Comparison of ENCODE assay signal across 9 cellular contexts in the genomic region with DNA sequence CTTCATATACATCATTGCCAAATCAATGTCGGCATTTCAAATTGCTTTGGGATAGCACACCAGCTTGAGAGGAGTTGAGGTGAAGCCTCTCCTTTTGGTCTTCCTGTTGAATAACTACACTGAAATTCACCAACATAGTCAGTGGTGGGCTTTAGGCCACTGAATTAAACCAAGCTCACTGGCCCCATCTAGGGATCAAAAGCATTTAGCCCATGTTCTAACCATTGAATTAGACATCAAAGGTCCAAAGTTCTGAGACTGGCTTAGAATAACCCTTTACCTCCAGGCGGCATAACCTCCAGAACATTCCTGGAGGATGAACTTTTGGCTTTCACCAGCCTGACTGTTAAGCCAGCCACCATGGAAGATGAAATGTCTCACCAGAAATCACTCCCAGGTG. TPM values are rescaled to one million over a fixed set of nuclear protein-coding genes. Genes with fewer than 3 reads are reported as not detected.
DNase-seq lines count a peak whose midpoint lies in the region; ATAC-seq, FAIRE-seq and TF ChIP-seq lines count a peak whose summit lies in the region.
"Had no signal": no experiment of that assay in that cellular context is flagged by ENCODE, and none has a peak within 500 bp of the region (broad histone marks: within the 10 kb centered on the region; RNA-seq: fewer than 3 reads in every experiment).

No MANE protein-coding gene starts in this region.

- H3K9me3 Mint-ChIP-seq in naive thymus-derived CD4-positive, alpha-beta T cell, result no peaks in the 10 kb centered on the region
- H3K9me3 Mint-ChIP-seq in activated CD4-positive, alpha-beta memory T cell treated with anti-CD3 and anti-CD28 coated beads for 36 hours, result no peaks in the 10 kb centered on the region

- no peak overlapping the region for H3K4me3 ChIP-seq in brain microvascular endothelial cell (ENCODE audit: low read depth, low read length)
- no peak overlapping the region for H3K4me3 ChIP-seq in naive thymus-derived CD4-positive, alpha-beta T cell (ENCODE audit: low read length)

- no peaks in the 10 kb centered on the region for H3K27me3 ChIP-seq in brain microvascular endothelial cell (replicated peaks)
- no peaks in the 10 kb centered on the region for H3K27me3 ChIP-seq in naive thymus-derived CD4-positive, alpha-beta T cell (ENCODE audit: control insufficient read depth in 2 of 2, insufficient read depth in 2 of 2, low read length in 2 of 2)

- TF ChIP-seq POLR2A in H54 (IDR thresholded peaks at IDR 0.05; ENCODE audit: low read depth, low read length), result no peak

- intact Hi-C loops in naive thymus-derived CD4-positive, alpha-beta T cell (cut with micrococcal nuclease), result loop anchor here (1.0 to 2.0 kb wide), 4 partner anchors 32 to 253 kb away; partner anchors contain the start of gene BPGM (in 1 of the 2)
- intact Hi-C loops in activated CD4-positive, alpha-beta memory T cell treated with anti-CD3 and anti-CD28 coated beads for 36 hours (cut with micrococcal nuclease), result loop anchor here (1.0 kb wide), 1 partner anchor 68 kb away; no protein-coding TSS in a partner anchor

- no peaks in the 10 kb centered on the region for H3K4me1 ChIP-seq in naive thymus-derived CD4-positive, alpha-beta T cell (ENCODE audit: control insufficient read depth in 2 of 2, insufficient read depth in 2 of 2, low read length in 2 of 2)

- ATAC-seq in naive thymus-derived CD4-positive, alpha-beta T cell, result peak; percentile 60
- ATAC-seq in HG02973 (IDR thresholded peaks at IDR 0.05; ENCODE audit: unreplicated experiment), result no peak

- H3K27ac ChIP-seq in brain microvascular endothelial cell, result no peak overlapping the region
- H3K27ac ChIP-seq in naive thymus-derived CD4-positive, alpha-beta T cell (ENCODE audit: low read depth, low read length), result no peak overlapping the region

- no peak for FAIRE-seq in H54 (lab: Jason Lieb, UNC)

- POLR2A ChIA-PET in naive thymus-derived CD4-positive, alpha-beta T cell (lab: Charles Lee), result interaction anchor here (0.6 to 2.4 kb wide), 8 partner anchors 10 to 68 kb away, joined by 3 to 8 read pairs (median 4); no protein-coding TSS in a partner anchor
- POLR2A ChIA-PET in activated CD4-positive, alpha-beta memory T cell treated with anti-CD3 and anti-CD28 coated beads for 36 hours (lab: Charles Lee), result interaction anchor here (1.4 kb wide), 1 partner anchor 55 kb away, joined by 3 read pairs; no protein-coding TSS in a partner anchor

- peaks cover 0 to 2% (median 0%) of the 10 kb centered on the region in 5 donors for H3K27me3 Mint-ChIP-seq in naive thymus-derived CD4-positive, alpha-beta T cell
- no peaks in the 10 kb centered on the region for H3K27me3 Mint-ChIP-seq in activated CD4-positive, alpha-beta memory T cell treated with anti-CD3 and anti-CD28 coated beads for 36 hours

- H3K36me3 ChIP-seq in brain microvascular endothelial cell (replicated peaks), result no peaks in the 10 kb centered on the region
- H3K36me3 ChIP-seq in naive thymus-derived CD4-positive, alpha-beta T cell (ENCODE audit: control insufficient read depth in 2 of 3, insufficient read depth in 3 of 3, low read length in 3 of 3), result no peaks in the 10 kb centered on the region

- no peaks in the 10 kb centered on the region for H3K36me3 Mint-ChIP-seq in naive thymus-derived CD4-positive, alpha-beta T cell
- no peaks in the 10 kb centered on the region for H3K36me3 Mint-ChIP-seq in activated CD4-positive, alpha-beta memory T cell treated with anti-CD3 and anti-CD28 coated beads for 36 hours

- no peak overlapping the region for H3K4me3 Mint-ChIP-seq in naive thymus-derived CD4-positive, alpha-beta T cell
- H3K4me3 Mint-ChIP-seq in activated CD4-positive, alpha-beta memory T cell treated with anti-CD3 and anti-CD28 coated beads for 36 hours, result no peak overlapping the region

- H3K9me3 ChIP-seq in naive thymus-derived CD4-positive, alpha-beta T cell (ENCODE audit: control insufficient read depth in 2 of 3, low read length in 3 of 3), result no peaks in the 10 kb centered on the region

- peak; percentile 67 for TF ChIP-seq CTCF in brain microvascular endothelial cell (IDR thresholded peaks at IDR 0.05; ENCODE audit: low read depth, low read length, missing control alignments)

- CTCF ChIA-PET in naive thymus-derived CD4-positive, alpha-beta T cell (lab: Charles Lee), result interaction anchor here (0.8 to 8.4 kb wide), 8 partner anchors 8 to 470 kb away, joined by 3 to 90 read pairs (median 4); partner anchors contain the start of gene CYREN
- CTCF ChIA-PET in activated CD4-positive, alpha-beta memory T cell treated with anti-CD3 and anti-CD28 coated beads for 36 hours (lab: Charles Lee), result interaction anchor here (0.9 to 6.1 kb wide), 12 partner anchors 10 to 94 kb away, joined by 3 to 60 read pairs (median 4); no protein-coding TSS in a partner anchor

- DNase-seq in DMS 273 (lab: John Stamatoyannopoulos, UW; ENCODE audit: unreplicated experiment) (peak; percentile 68), DMS 273 treated with DMSO at 0.1 percent for 48 hours (lab: John Stamatoyannopoulos, UW) (no peak), KBM-7 (peak; percentile 39), brain microvascular endothelial cell (no peak), H54 (ENCODE audit: insufficient read length, low spot score) (no peak)
- DNase-seq in naive thymus-derived CD4-positive, alpha-beta T cell, result peak in 6 of 9 donors; percentile 10 to 39 (median 23)
- DNase-seq in activated CD4-positive, alpha-beta memory T cell treated with anti-CD3 and anti-CD28 coated beads for 36 hours, result no peak
- DNase-seq: 8988T had no signal

- in situ Hi-C loops in KBM-7 (cut with MboI; ENCODE audit: low pct_unique_long_range_greater_than_20kb, low sequenced_read_pairs) (no loop called here), brain microvascular endothelial cell (cut with HindIII; ENCODE audit: low pct_ligation_motif_present, low sequenced_read_pairs) (no loop called here)

- no peaks in the 10 kb centered on the region for H3K4me1 Mint-ChIP-seq in naive thymus-derived CD4-positive, alpha-beta T cell
- no peaks in the 10 kb centered on the region for H3K4me1 Mint-ChIP-seq in activated CD4-positive, alpha-beta memory T cell treated with anti-CD3 and anti-CD28 coated beads for 36 hours (ENCODE audit: low read depth)

- peak overlapping the region in 1 of 9 donors; percentile 25 for H3K27ac Mint-ChIP-seq in naive thymus-derived CD4-positive, alpha-beta T cell
- no peak overlapping the region for H3K27ac Mint-ChIP-seq in activated CD4-positive, alpha-beta memory T cell treated with anti-CD3 and anti-CD28 coated beads for 36 hours

RNA-seq across cellular contexts. Expression of gene BPGM, which starts 54.6 kb away (rescaled TPM):
- 10 to 100 TPM; 12.7 to 19.2 (median 14.2) TPM for total RNA-seq in naive thymus-derived CD4-positive, alpha-beta T cell
- 10 to 100 TPM; 28.9 to 33.9 TPM for polyA plus RNA-seq in naive thymus-derived CD4-positive, alpha-beta T cell
- total RNA-seq in activated CD4-positive, alpha-beta memory T cell treated with anti-CD3 and anti-CD28 coated beads for 36 hours, result 10 to 100 TPM; 23.7 to 24.9 TPM

Comparison
In these comparisons a context has a peak if more than half of its experiments do, and no peak if none do; other contexts are left out.
1. DNase-seq: peak in DMS 273 (single experiment), KBM-7 (single experiment) and naive thymus-derived CD4-positive, alpha-beta T cell (6 of 9); none in DMS 273 treated with DMSO at 0.1 percent for 48 hours (single experiment), brain microvascular endothelial cell (single experiment), activated CD4-positive, alpha-beta memory T cell treated with anti-CD3 and anti-CD28 coated beads for 36 hours (single experiment) and H54 (single experiment).